In genomic region chr1:243851765-243852164, GRCh38 we compare ENCODE assay signal across 9 cellular contexts. TPM values are rescaled to one million over a fixed set of nuclear protein-coding genes. Genes with fewer than 3 reads are reported as not detected.
DNase-seq lines count a peak whose midpoint lies in the region; ATAC-seq and TF ChIP-seq lines count a peak whose summit lies in the region.
"Had no signal": no experiment of that assay in that cellular context is flagged by ENCODE, and none has a peak within 500 bp of the region (broad histone marks: within the 10 kb centered on the region; RNA-seq: fewer than 3 reads in every experiment).

No MANE protein-coding gene starts in this region.

- no peak for ATAC-seq in naive B cell (ENCODE audit: low read depth in 2 of 2)
- no peak for ATAC-seq in GM21529 (IDR thresholded peaks at IDR 0.05; ENCODE audit: unreplicated experiment)
- ATAC-seq in HG03025 (IDR thresholded peaks at IDR 0.05; ENCODE audit: low FRiP score, unreplicated experiment), result no peak

- no peak for TF ChIP-seq CTCF in HFF-Myc (IDR thresholded peaks at IDR 0.05; ENCODE audit: low read depth, low read length, missing control alignments)

- DNase-seq in CD8-positive, alpha-beta memory T cell, result no peak
- DNase-seq in HFF-Myc (ENCODE audit: extremely low read depth, low read depth) (no peak), naive B cell (no peak), NCI-H1930 (lab: John Stamatoyannopoulos, UW) (no peak)
- DNase-seq in activated naive CD8-positive, alpha-beta T cell treated with anti-CD3 and anti-CD28 coated beads for 36 hours, result no peak
- DNase-seq in central memory CD4-positive, alpha-beta T cell, result no peak

- no peaks in the 10 kb centered on the region for H3K9me3 Mint-ChIP-seq in CD8-positive, alpha-beta memory T cell
- H3K9me3 Mint-ChIP-seq in activated naive CD8-positive, alpha-beta T cell treated with anti-CD3 and anti-CD28 coated beads for 36 hours, result no peaks in the 10 kb centered on the region
- H3K9me3 Mint-ChIP-seq in naive B cell, result no peaks in the 10 kb centered on the region

- H3K9me3 ChIP-seq in CD8-positive, alpha-beta memory T cell (ENCODE audit: low read length), result no peaks in the 10 kb centered on the region
- H3K9me3 ChIP-seq: colonic mucosa had no signal

- H3K4me1 Mint-ChIP-seq in CD8-positive, alpha-beta memory T cell, result peaks cover 20 to 35% (median 30%) of the 10 kb centered on the region in 3 donors
- peaks cover 31% of the 10 kb centered on the region for H3K4me1 Mint-ChIP-seq in activated naive CD8-positive, alpha-beta T cell treated with anti-CD3 and anti-CD28 coated beads for 36 hours
- H3K4me1 Mint-ChIP-seq in naive B cell, result peaks cover 11 to 23% (median 21%) of the 10 kb centered on the region in 3 donors

- H3K27me3 Mint-ChIP-seq in CD8-positive, alpha-beta memory T cell, result peaks cover 6% of the 10 kb centered on the region in 2 donors
- peaks cover 10% of the 10 kb centered on the region for H3K27me3 Mint-ChIP-seq in activated naive CD8-positive, alpha-beta T cell treated with anti-CD3 and anti-CD28 coated beads for 36 hours
- H3K27me3 Mint-ChIP-seq in naive B cell, result peaks cover 0 to 4% (median 4%) of the 10 kb centered on the region in 3 donors

- H3K4me3 ChIP-seq in CD8-positive, alpha-beta memory T cell (ENCODE audit: low read length), result peak overlapping the region; percentile 80
- H3K4me3 ChIP-seq in HFF-Myc (replicated peaks; ENCODE audit: low read depth, low read length), result peak overlapping the region; percentile 63

- H3K27ac Mint-ChIP-seq in CD8-positive, alpha-beta memory T cell, result peak overlapping the region; percentile 32 to 99 (median 96)
- H3K27ac Mint-ChIP-seq in activated naive CD8-positive, alpha-beta T cell treated with anti-CD3 and anti-CD28 coated beads for 36 hours, result peak overlapping the region; percentile 90
- peak overlapping the region in 5 of 6 donors; percentile 94 to 99 (median 96) for H3K27ac Mint-ChIP-seq in naive B cell

- H3K36me3 ChIP-seq in CD8-positive, alpha-beta memory T cell (ENCODE audit: insufficient read depth, low read length), result no peaks in the 10 kb centered on the region
- H3K36me3 ChIP-seq: colonic mucosa had no signal

- POLR2A ChIA-PET in CD8-positive, alpha-beta memory T cell (lab: Charles Lee), result no interaction called here

- H3K36me3 Mint-ChIP-seq in CD8-positive, alpha-beta memory T cell, result peaks cover 0 to 9% (median 0%) of the 10 kb centered on the region in 3 donors
- H3K36me3 Mint-ChIP-seq in activated naive CD8-positive, alpha-beta T cell treated with anti-CD3 and anti-CD28 coated beads for 36 hours, result peaks cover 4% of the 10 kb centered on the region
- H3K36me3 Mint-ChIP-seq in naive B cell, result no peaks in the 10 kb centered on the region

- H3K4me3 Mint-ChIP-seq in CD8-positive, alpha-beta memory T cell, result peak overlapping the region; percentile 91 to 98 (median 93)
- peak overlapping the region; percentile 87 for H3K4me3 Mint-ChIP-seq in activated naive CD8-positive, alpha-beta T cell treated with anti-CD3 and anti-CD28 coated beads for 36 hours
- peak overlapping the region in 7 of 8 donors; percentile 81 to 98 (median 95) for H3K4me3 Mint-ChIP-seq in naive B cell

- peaks cover 16% of the 10 kb centered on the region for H3K4me1 ChIP-seq in CD8-positive, alpha-beta memory T cell (ENCODE audit: insufficient read depth, low read length)
- H3K4me1 ChIP-seq: colonic mucosa had no signal

- no peaks in the 10 kb centered on the region for H3K27me3 ChIP-seq in CD8-positive, alpha-beta memory T cell (ENCODE audit: insufficient read depth, low read length, poor library complexity, severe bottlenecking)

- CTCF ChIA-PET in CD8-positive, alpha-beta memory T cell (lab: Charles Lee), result no interaction called here

- H3K27ac ChIP-seq in CD8-positive, alpha-beta memory T cell (ENCODE audit: low read depth, low read length), result no peak overlapping the region

RNA-seq across cellular contexts. Expression of gene AKT3, which starts 1.7 kb away (rescaled TPM):
- total RNA-seq in CD8-positive, alpha-beta memory T cell, result 10 to 100 TPM; 47.3 to 49.6 TPM
- polyA plus RNA-seq in CD8-positive, alpha-beta memory T cell, result 4.3 TPM
- 10 to 100 TPM; 19.1 to 21.5 TPM for total RNA-seq in activated naive CD8-positive, alpha-beta T cell treated with anti-CD3 and anti-CD28 coated beads for 36 hours
- polyA plus RNA-seq in naive B cell (ENCODE audit: low read depth in 6 of 6), result 1 to 10 TPM in 5 of 6 donors, not detected in 1; 2.8 to 6.4 (median 3.5) TPM
